ENCODE assay signal across 1 cellular context in genomic region chr2:121489944-121490585, GRCh38.
TF ChIP-seq lines count a peak whose summit lies in the region.

No MANE protein-coding gene starts in this region.

TF ChIP-seq in SK-N-SH treated with all-trans-retinoic acid at 6 μM for 48 hours, 23 proteins besides CTCF, POLR2A, EP300 and RAD21 (continued from another document):
- no peak for TF ChIP-seq ZNF70 (CRISPR knock-in tag; IDR thresholded peaks at IDR 0.05)
- no peak for TF ChIP-seq ZNF565 (CRISPR knock-in tag; conservative IDR thresholded peaks at IDR 0.05; ENCODE audit: low read depth)
- TF ChIP-seq ZC3H10 (CRISPR knock-in tag; IDR thresholded peaks at IDR 0.05): no peak
TF ChIP-seq in SK-N-SH treated with all-trans-retinoic acid at 6 μM for 48 hours: peak in this region for 0.
